Comparison of ENCODE assay signal across 32 cellular contexts in genomic region chr11:33474866-33475265, GRCh38.
"Had no signal": no experiment of that assay in that cellular context is flagged by ENCODE, and none has a peak within 500 bp of the region (broad histone marks: within the 10 kb centered on the region; RNA-seq: fewer than 3 reads in every experiment).

No MANE protein-coding gene starts in this region.

- H3K9me3 ChIP-seq: esophagus muscularis mucosa, gastrocnemius medialis, heart left ventricle had no signal

- H3K36me3 ChIP-seq: esophagus muscularis mucosa, gastrocnemius medialis, heart left ventricle, WERI-Rb-1 had no signal

- H3K36me3 Mint-ChIP-seq: activated naive CD8-positive, alpha-beta T cell had no signal

- H3K9me3 Mint-ChIP-seq: activated B cell treated with CpG ODN at 0.5 μM for 24 hours; activated CD8-positive, alpha-beta T cell treated with anti-CD3 and anti-CD28 coated beads for 36 hours; activated T-cell treated with anti-CD3 and anti-CD28 coated beads, Interleukin-2, amount 50 U/mL, for 4 hours; activated T-helper 17 cell treated with anti-CD3 and anti-CD28 coated beads, Interleukin-2, amount 50 U/mL, for 72 hours; dendritic cell treated with granulocyte-macrophage colony-stimulating factor and Interleukin-4, amounts not matched to agents 40 ng/mL and 50 ng/mL, for 4 days; effector memory CD8-positive, alpha-beta T cell; T-helper 2 cell treated with Interferon-gamma antibody and Interleukin-4, amounts not matched to agents 5 μg/mL and 100 μg/mL, for 36 hours had no signal

- H3K4me1 Mint-ChIP-seq: activated B cell treated with CpG ODN at 0.5 μM for 24 hours; activated T-helper 17 cell treated with anti-CD3 and anti-CD28 coated beads, Interleukin-2, amount 50 U/mL, for 72 hours; T-helper 17 cell had no signal

- ATAC-seq: activated CD4-positive, CD25-positive, alpha-beta regulatory T cell treated with anti-CD3 and anti-CD28 coated beads, Interleukin-2, amount 50 U/mL, for 24 hours; activated CD8-positive, alpha-beta T cell treated with anti-CD3 and anti-CD28 coated beads for 36 hours; activated T-cell treated with anti-CD3 and anti-CD28 coated beads, Interleukin-2, amount 50 U/mL, for 4 hours; activated T-helper 17 cell treated with anti-CD3 and anti-CD28 coated beads, Interleukin-2, amount 50 U/mL, for 72 hours; effector memory CD8-positive, alpha-beta T cell; foreskin keratinocyte; gastrocnemius medialis; heart left ventricle; T-helper 17 cell had no signal

- H3K27ac ChIP-seq: coronary artery, esophagus muscularis mucosa, foreskin keratinocyte, gastrocnemius medialis, heart left ventricle, WERI-Rb-1 had no signal

- H3K4me3 Mint-ChIP-seq: activated B cell treated with CpG ODN at 0.5 μM for 24 hours; activated CD8-positive, alpha-beta T cell treated with anti-CD3 and anti-CD28 coated beads for 36 hours; activated naive CD8-positive, alpha-beta T cell; activated T-cell treated with anti-CD3 and anti-CD28 coated beads, Interleukin-2, amount 50 U/mL, for 4 hours; activated T-helper 17 cell treated with anti-CD3 and anti-CD28 coated beads, Interleukin-2, amount 50 U/mL, for 72 hours; dendritic cell treated with granulocyte-macrophage colony-stimulating factor and Interleukin-4, amounts not matched to agents 40 ng/mL and 50 ng/mL, for 4 days; effector memory CD8-positive, alpha-beta T cell; T-helper 17 cell; T-helper 2 cell treated with Interferon-gamma antibody and Interleukin-4, amounts not matched to agents 5 μg/mL and 100 μg/mL, for 36 hours had no signal

- H3K4me1 ChIP-seq: esophagus muscularis mucosa, gastrocnemius medialis had no signal

- DNase-seq: activated B cell treated with CpG ODN at 0.5 μM for 24 hours; activated CD4-positive, alpha-beta T cell treated with anti-CD3 and anti-CD28 coated beads for 48 hours; activated CD4-positive, alpha-beta T cell treated with anti-CD3 and anti-CD28 coated beads, Interleukin-2, amount 50 U/mL, for 1 hour; activated CD4-positive, alpha-beta T cell treated with anti-CD3 and anti-CD28 coated beads, Interleukin-2, amount 50 U/mL, for 48 hours; activated CD8-positive, alpha-beta memory T cell treated with anti-CD3 and anti-CD28 coated beads for 24 hours; activated CD8-positive, alpha-beta T cell treated with anti-CD3 and anti-CD28 coated beads for 36 hours; activated effector memory CD4-positive, alpha-beta T cell treated with Interleukin-2 at 50 U/mL for 16 hours; activated gamma-delta T cell treated with Interleukin-2 at 50 U/mL for 16 hours; activated naive CD4-positive, alpha-beta T cell treated with anti-CD3 and anti-CD28 coated beads, Interleukin-2, amount 50 U/mL, for 16 hours; activated naive CD4-positive, alpha-beta T cell treated with Interleukin-2 at 50 U/mL for 16 hours; activated T-cell treated with anti-CD3 and anti-CD28 coated beads, Interleukin-2, amount 50 U/mL, for 4 hours; amniotic stem cell; central memory CD4-positive, alpha-beta T cell; cerebellar nuclear complex; effector CD4-positive, alpha-beta T cell; effector memory CD8-positive, alpha-beta T cell; erythroblast; foreskin keratinocyte; gastrocnemius medialis; glutamatergic neuron; heart left ventricle; T-helper 1 cell; T-helper 17 cell; T1000; WERI-Rb-1 had no signal

- H3K4me3 ChIP-seq: coronary artery, esophagus muscularis mucosa, gastrocnemius medialis, heart left ventricle had no signal

- H3K27ac Mint-ChIP-seq: activated B cell treated with CpG ODN at 0.5 μM for 24 hours; activated CD8-positive, alpha-beta T cell treated with anti-CD3 and anti-CD28 coated beads for 36 hours; activated naive CD8-positive, alpha-beta T cell; activated T-helper 17 cell treated with anti-CD3 and anti-CD28 coated beads, Interleukin-2, amount 50 U/mL, for 72 hours; dendritic cell treated with granulocyte-macrophage colony-stimulating factor and Interleukin-4, amounts not matched to agents 40 ng/mL and 50 ng/mL, for 4 days; effector memory CD8-positive, alpha-beta T cell; T-helper 17 cell; T-helper 2 cell treated with Interferon-gamma antibody and Interleukin-4, amounts not matched to agents 5 μg/mL and 100 μg/mL, for 36 hours had no signal
